In genomic region chr22:23061471-23062280, GRCh38 we compare ENCODE assay signal across 17 cellular contexts. TPM values are rescaled to one million over a fixed set of nuclear protein-coding genes. Genes with fewer than 3 reads are reported as not detected.
DNase-seq lines count a peak whose midpoint lies in the region; ATAC-seq and TF ChIP-seq lines count a peak whose summit lies in the region.
"Had no signal": no experiment of that assay in that cellular context is flagged by ENCODE, and none has a peak within 500 bp of the region (broad histone marks: within the 10 kb centered on the region; RNA-seq: fewer than 3 reads in every experiment).

No MANE protein-coding gene starts in this region.

- H3K27ac ChIP-seq in heart right ventricle (no peak overlapping the region), RWPE2 (ENCODE audit: poor library complexity, severe bottlenecking) (no peak overlapping the region), lower lobe of right lung (no peak overlapping the region), upper lobe of right lung (no peak overlapping the region)
- H3K27ac ChIP-seq: hepatocyte had no signal

- H3K4me1 ChIP-seq in heart right ventricle (no peaks in the 10 kb centered on the region), RWPE2 (ENCODE audit: insufficient read depth, poor library complexity, severe bottlenecking) (no peaks in the 10 kb centered on the region), lower lobe of right lung (no peaks in the 10 kb centered on the region), upper lobe of right lung (no peaks in the 10 kb centered on the region)

- H3K27me3 ChIP-seq in heart right ventricle (no peaks in the 10 kb centered on the region), RWPE2 (ENCODE audit: insufficient read depth, poor library complexity, severe bottlenecking) (no peaks in the 10 kb centered on the region), lower lobe of right lung (ENCODE audit: low read depth) (no peaks in the 10 kb centered on the region), upper lobe of right lung (no peaks in the 10 kb centered on the region)
- H3K27me3 ChIP-seq: hepatocyte had no signal

- WGBS in heart right ventricle, 2 donors: 94 to 96% methylated on average over 16 of the region's 16 CpGs

- no peaks in the 10 kb centered on the region for H3K36me3 ChIP-seq in heart right ventricle
- no peaks in the 10 kb centered on the region for H3K36me3 ChIP-seq in RWPE2 (ENCODE audit: low read depth)
- no peaks in the 10 kb centered on the region for H3K36me3 ChIP-seq in lower lobe of right lung
- no peaks in the 10 kb centered on the region for H3K36me3 ChIP-seq in upper lobe of right lung

- H3K4me3 ChIP-seq in heart right ventricle (no peak overlapping the region), RWPE2 (ENCODE audit: severe bottlenecking) (no peak overlapping the region), lower lobe of right lung (no peak overlapping the region), upper lobe of right lung (no peak overlapping the region)
- H3K4me3 ChIP-seq: GM23338, hepatocyte had no signal

- ATAC-seq in heart right ventricle (no peak), left cardiac atrium (no peak), RWPE2 (ENCODE audit: low read depth) (no peak), lower lobe of right lung (no peak), upper lobe of right lung (no peak), GM18868 (IDR thresholded peaks at IDR 0.05; ENCODE audit: unreplicated experiment) (no peak)
- ATAC-seq: activated CD8-positive, alpha-beta T cell treated with anti-CD3 and anti-CD28 coated beads, Interleukin-2, amount 10 ng/mL, durations not matched to agents 7 days and 5 days; GM23338 had no signal

- intact Hi-C loops in heart right ventricle (cut with DNase I) (loop anchor here in 1 of 10 donors (10.0 kb wide), 1 partner anchor 57 kb away; no protein-coding TSS in a partner anchor), left cardiac atrium (cut with DNase I) (no loop called here), lower lobe of right lung (cut with DNase I) (no loop called here), upper lobe of right lung (cut with DNase I) (no loop called here)

- DNase-seq in heart right ventricle (peak; percentile 0 to 1), left cardiac atrium (no peak), RWPE2 (ENCODE audit: low spot score) (peak; percentile 36), lower lobe of right lung (peak; percentile 32), upper lobe of right lung (peak; percentile 46), HT-29 (ENCODE audit: low spot score) (no peak)
- DNase-seq: activated CD8-positive, alpha-beta T cell treated with anti-CD3 and anti-CD28 coated beads, Interleukin-2, amount 10 ng/mL, durations not matched to agents 7 days and 5 days; dermis blood vessel endothelial cell; NCI-H1930; NCI-H446; NK-92 treated with Interleukin-12 subunit alpha and Interleukin-12 subunit beta, amount 100 ng/mL, for 24 hours; RPMI8226; small intestine; stimulated activated CD4-positive, alpha-beta T cell treated with anti-CD3 and anti-CD28 coated beads, Interleukin-4, amount 100 ng/mL, for 4 hours had no signal

- H3K9me3 ChIP-seq in heart right ventricle (peaks cover 0 to 9% (median 2%) of the 10 kb centered on the region in 11 donors), RWPE2 (ENCODE audit: severe bottlenecking) (peaks cover 16% of the 10 kb centered on the region), lower lobe of right lung (peaks cover 5% of the 10 kb centered on the region), upper lobe of right lung (no peaks in the 10 kb centered on the region)

- TF ChIP-seq CTCF in heart right ventricle (IDR thresholded peaks at IDR 0.05) (no peak), RWPE2 (IDR thresholded peaks at IDR 0.05; ENCODE audit: poor library complexity, severe bottlenecking) (no peak), lower lobe of right lung (IDR thresholded peaks at IDR 0.05) (no peak), upper lobe of right lung (IDR thresholded peaks at IDR 0.05) (no peak)

RNA-seq across cellular contexts. Expression of gene GNAZ, which starts 8.6 kb away (rescaled TPM):
- total RNA-seq in heart right ventricle (1 to 10 TPM; 1.5 to 4.2 (median 2.6) TPM), left cardiac atrium (1 to 10 TPM; 2.6 to 2.8 TPM), lower lobe of right lung (2.4 TPM), upper lobe of right lung (3.0 TPM)
- 1 to 10 TPM; 1.3 to 2.1 TPM for polyA plus RNA-seq in heart right ventricle
- total RNA-seq in HT-29 (2014; rRNA removed; shearing (Covaris generic)): 3.1 and 6.0 TPM in 2 replicates

Comparison
In these comparisons a context has a peak if more than half of its experiments do, and no peak if none do; other contexts are left out.
1. DNase-seq: peak in heart right ventricle (2 of 2), RWPE2 (single experiment), lower lobe of right lung (single experiment) and upper lobe of right lung (single experiment); none in left cardiac atrium (single experiment) and HT-29 (single experiment).